In genomic region chr10:75058142-75058541, GRCh38 we compare ENCODE assay signal across 33 cellular contexts. TPM values are rescaled to one million over a fixed set of nuclear protein-coding genes. Genes with fewer than 3 reads are reported as not detected.
DNase-seq lines count a peak whose midpoint lies in the region; ATAC-seq, FAIRE-seq and TF ChIP-seq lines count a peak whose summit lies in the region.
"Had no signal": no experiment of that assay in that cellular context is flagged by ENCODE, and none has a peak within 500 bp of the region (broad histone marks: within the 10 kb centered on the region; RNA-seq: fewer than 3 reads in every experiment).

No MANE protein-coding gene starts in this region.

- no peak overlapping the region for H3K9ac ChIP-seq in astrocyte (ENCODE audit: low read length)
- H3K9ac ChIP-seq: BLaER1 treated with 17β-estradiol and CSF1 and Interleukin-3, amounts not matched to agents 10 nM and 100 nM had no signal

- H2AFZ ChIP-seq in GM23338 (peak overlapping the region; percentile 90), astrocyte (ENCODE audit: low read depth, low read length) (no peak overlapping the region)

- DNase-seq in AG08396 (ENCODE audit: low spot score) (peak; percentile 31), GM23338 (ENCODE audit: low spot score) (no peak), astrocyte (ENCODE audit: low read depth) (peak; percentile 37), foreskin keratinocyte (peak; percentile 32 to 64), NCI-H1417 (lab: John Stamatoyannopoulos, UW) (no peak), SK-N-DZ (ENCODE audit: low spot score) (no peak)
- DNase-seq in stimulated activated CD4-positive, alpha-beta T cell treated with anti-CD3 and anti-CD28 coated beads, Interleukin-4, amount 100 ng/mL, for 4 hours = no peak
- DNase-seq: activated CD4-positive, alpha-beta T cell treated with anti-CD3 and anti-CD28 coated beads for 1 hour; activated T-cell treated with anti-CD3 and anti-CD28 coated beads, Interleukin-2, amount 50 U/mL, for 4 hours; Caco-2; colonic mucosa; DMS79; effector memory CD8-positive, alpha-beta T cell; head of caudate nucleus; left colon; MM.1S; NCI-H1436 treated with DMSO at 0.1 percent for 48 hours; NCI-H2107; NCI-H446 treated with DMSO at 0.1 percent for 48 hours; nucleus accumbens; SJCRH30; stimulated activated CD4-positive, alpha-beta T cell treated with anti-CD3 and anti-CD28 coated beads, Interleukin-2, amount 100 ng/mL, for 48 hours; stimulated activated naive CD4-positive, alpha-beta T cell; T-helper 1 cell; testis; uterus had no signal

- H3K4me3 Mint-ChIP-seq in GM23338 (no peak overlapping the region), astrocyte (ENCODE audit: unreplicated experiment) (no peak overlapping the region)
- H3K4me3 Mint-ChIP-seq: activated T-cell treated with anti-CD3 and anti-CD28 coated beads, Interleukin-2, amount 50 U/mL, for 4 hours; effector memory CD8-positive, alpha-beta T cell; memory B cell had no signal

- no peaks in the 10 kb centered on the region for H3K4me1 Mint-ChIP-seq in GM23338
- no peaks in the 10 kb centered on the region for H3K4me1 Mint-ChIP-seq in astrocyte (ENCODE audit: low read depth, unreplicated experiment)
- H3K4me1 Mint-ChIP-seq: memory B cell had no signal

- H3K4me3 ChIP-seq in GM23338 (0 out of 2 replicates have a peak overlapping the region, but pooled peaks have one; percentile 34), astrocyte (ENCODE audit: insufficient read depth, low read depth, low read length) (no peak overlapping the region)
- H3K4me3 ChIP-seq: BLaER1 treated with 17β-estradiol and CSF1 and Interleukin-3, amounts not matched to agents 10 nM and 100 nM; colonic mucosa; SJCRH30; smooth muscle cell; testis; uterus had no signal

- H4K20me1 ChIP-seq in GM23338 (replicated peaks; ENCODE audit: insufficient read depth) (no peaks in the 10 kb centered on the region), astrocyte (ENCODE audit: insufficient read depth, low read length) (no peaks in the 10 kb centered on the region)
- H4K20me1 ChIP-seq: BLaER1 treated with 17β-estradiol and CSF1 and Interleukin-3, amounts not matched to agents 10 nM and 100 nM had no signal

- peak overlapping the region; percentile 72 for H3K4me2 ChIP-seq in GM23338
- no peak overlapping the region for H3K4me2 ChIP-seq in astrocyte (ENCODE audit: low read length)
- H3K4me2 ChIP-seq: BLaER1 treated with 17β-estradiol and CSF1 and Interleukin-3, amounts not matched to agents 10 nM and 100 nM; smooth muscle cell had no signal

- H3K79me2 ChIP-seq in GM23338 (replicated peaks; ENCODE audit: insufficient read depth) (no peaks in the 10 kb centered on the region), astrocyte (ENCODE audit: insufficient read depth, low read length) (no peaks in the 10 kb centered on the region)

- peaks cover 3% of the 10 kb centered on the region for H3K27me3 Mint-ChIP-seq in GM23338 (ENCODE audit: insufficient read depth, low read depth, poor library complexity)
- H3K27me3 Mint-ChIP-seq in astrocyte (ENCODE audit: low read depth, unreplicated experiment) = peaks cover 4% of the 10 kb centered on the region
- H3K27me3 Mint-ChIP-seq: effector memory CD8-positive, alpha-beta T cell had no signal

- H3K27ac Mint-ChIP-seq in GM23338 (no peak overlapping the region), astrocyte (ENCODE audit: unreplicated experiment) (no peak overlapping the region)
- H3K27ac Mint-ChIP-seq: memory B cell had no signal

- no peaks in the 10 kb centered on the region for H3K36me3 Mint-ChIP-seq in GM23338 (ENCODE audit: low read depth)
- no peaks in the 10 kb centered on the region for H3K36me3 Mint-ChIP-seq in astrocyte (ENCODE audit: low read depth, unreplicated experiment)
- H3K36me3 Mint-ChIP-seq: memory B cell had no signal

- no peaks in the 10 kb centered on the region for H3F3A ChIP-seq in GM23338 (replicated peaks; ENCODE audit: low read depth)

- no peaks in the 10 kb centered on the region; the same call in none of the 2 replicates for H3K9me2 ChIP-seq in GM23338 (ENCODE audit: insufficient read depth)

- H3K36me3 ChIP-seq in GM23338 (ENCODE audit: insufficient read depth) (no peaks in the 10 kb centered on the region), astrocyte (ENCODE audit: insufficient read depth, low read length) (no peaks in the 10 kb centered on the region)
- H3K36me3 ChIP-seq: BLaER1 treated with 17β-estradiol and CSF1 and Interleukin-3, amounts not matched to agents 10 nM and 100 nM; colonic mucosa; SJCRH30; uterus had no signal

- H3K4me1 ChIP-seq in GM23338 (ENCODE audit: insufficient read depth) (no peaks in the 10 kb centered on the region), astrocyte (ENCODE audit: insufficient read depth, low read length) (no peaks in the 10 kb centered on the region), foreskin keratinocyte (peaks cover 7% of the 10 kb centered on the region)
- H3K4me1 ChIP-seq: Caco-2, colonic mucosa, SJCRH30, testis, uterus had no signal

- H3K27me3 ChIP-seq in GM23338 (ENCODE audit: insufficient read depth) = no peaks in the 10 kb centered on the region
- H3K27me3 ChIP-seq in astrocyte (ENCODE audit: insufficient read depth, low read length) = no peaks in the 10 kb centered on the region
- no peaks in the 10 kb centered on the region for H3K27me3 ChIP-seq in foreskin keratinocyte
- H3K27me3 ChIP-seq: BLaER1 treated with 17β-estradiol and CSF1 and Interleukin-3, amounts not matched to agents 10 nM and 100 nM; colonic mucosa; SJCRH30; testis; uterus had no signal

- no peak for TF ChIP-seq CTCF in GM23338 (conservative IDR thresholded peaks at IDR 0.05; ENCODE audit: low read depth in 2 of 2)
- TF ChIP-seq CTCF in astrocyte (IDR thresholded peaks at IDR 0.05; ENCODE audit: insufficient read depth, low read depth, low read length) = no peak
- TF ChIP-seq CTCF in foreskin keratinocyte (conservative IDR thresholded peaks at IDR 0.05) = no peak

- FAIRE-seq in astrocyte (lab: Jason Lieb, UNC) = no peak
- FAIRE-seq: A204.1, GM12892, TTC549 had no signal

- H3K9me3 ChIP-seq in astrocyte (ENCODE audit: insufficient read depth, low read depth, low read length) = no peaks in the 10 kb centered on the region
- H3K9me3 ChIP-seq: Caco-2, colonic mucosa, SJCRH30, testis, uterus had no signal

- ATAC-seq in GM23338 = peak; percentile 29; the same call in 2 of the 3 replicates
- ATAC-seq in foreskin keratinocyte = peak; percentile 84
- no peak for ATAC-seq in HG03442 (IDR thresholded peaks at IDR 0.05; ENCODE audit: unreplicated experiment)
- ATAC-seq: activated T-cell treated with anti-CD3 and anti-CD28 coated beads, Interleukin-2, amount 50 U/mL, for 4 hours; effector memory CD8-positive, alpha-beta T cell; left colon had no signal

- no peaks in the 10 kb centered on the region for H3K9me3 Mint-ChIP-seq in GM23338
- H3K9me3 Mint-ChIP-seq in astrocyte (ENCODE audit: unreplicated experiment) = peaks cover 2% of the 10 kb centered on the region
- H3K9me3 Mint-ChIP-seq: activated T-cell treated with anti-CD3 and anti-CD28 coated beads, Interleukin-2, amount 50 U/mL, for 4 hours; effector memory CD8-positive, alpha-beta T cell; memory B cell had no signal

- no peak overlapping the region for H3K27ac ChIP-seq in GM23338 (ENCODE audit: low read depth)
- H3K27ac ChIP-seq in astrocyte (ENCODE audit: low read depth, low read length) = no peak overlapping the region
- H3K27ac ChIP-seq in foreskin keratinocyte = no peak overlapping the region
- H3K27ac ChIP-seq: BLaER1 treated with 17β-estradiol and CSF1 and Interleukin-3, amounts not matched to agents 10 nM and 100 nM; colonic mucosa; SJCRH30; testis had no signal

TF ChIP-seq in GM23338, 12 proteins besides CTCF, POLR2A, EP300 and RAD21:
- TF ChIP-seq ETS1 (IDR thresholded peaks at IDR 0.05) = no peak
- no peak for TF ChIP-seq EZH2 (IDR thresholded peaks at IDR 0.05; ENCODE audit: low read depth, unreplicated experiment)
- no peak for TF ChIP-seq NANOG (IDR thresholded peaks at IDR 0.05; ENCODE audit: borderline replicate concordance)
- no peak for TF ChIP-seq CREB1 (CRISPR knock-in tag; IDR thresholded peaks at IDR 0.05; ENCODE audit: low read depth)
- no peak for TF ChIP-seq ZNF331 (CRISPR knock-in tag; IDR thresholded peaks at IDR 0.05; ENCODE audit: low read depth)
- no peak for TF ChIP-seq JUNB (IDR thresholded peaks at IDR 0.05; ENCODE audit: unreplicated experiment)
- TF ChIP-seq ZNF114 (CRISPR knock-in tag; IDR thresholded peaks at IDR 0.05) = no peak
- no peak for TF ChIP-seq POLR2AphosphoS5 (IDR thresholded peaks at IDR 0.05; ENCODE audit: low read depth)

RNA-seq across cellular contexts. Expression of gene SAMD8, which starts 53.3 kb away (rescaled TPM):
- total RNA-seq in GM23338 (2014; rRNA removed; shearing (Covaris generic)) = 26.4 and 28.4 TPM in 2 replicates
- polyA plus RNA-seq in GM23338 (2016; fragmentation: Nextera tagmentation; extraction: Ambion mirVana) = 6.4 and 7.8 TPM in 2 replicates
- 33.3 and 35.4 TPM in 2 replicates for total RNA-seq in astrocyte
- 16.8 and 17.0 TPM in 2 replicates for total RNA-seq in foreskin keratinocyte
- 3.8 and 4.2 TPM in 2 replicates for polyA plus RNA-seq in foreskin keratinocyte
- 12.0 and 16.1 TPM in 2 replicates for polyA plus RNA-seq in SK-N-DZ (2014; cell fraction: cytosol; rRNA removed)
- polyA plus RNA-seq in SK-N-DZ (2014; cell fraction: nucleus; rRNA removed) = 5.7 and 9.6 TPM in 2 replicates

Comparison
In these comparisons a context has a peak if more than half of its experiments do, and no peak if none do; other contexts are left out.
1. DNase-seq: peak in AG08396 (single experiment), astrocyte (single experiment) and foreskin keratinocyte (2 of 2); none in GM23338 (single experiment), NCI-H1417 (0 of 3), stimulated activated CD4-positive, alpha-beta T cell treated with anti-CD3 and anti-CD28 coated beads, Interleukin-4, amount 100 ng/mL, for 4 hours (0 of 2) and SK-N-DZ (single experiment).